In genomic region chr11:57903441-57904123, GRCh38 we compare ENCODE assay signal across 8 cellular contexts.
DNase-seq lines count a peak whose midpoint lies in the region; FAIRE-seq and TF ChIP-seq lines count a peak whose summit lies in the region.

No MANE protein-coding gene starts in this region.

- H3K36me3 Mint-ChIP-seq in activated CD4-positive, alpha-beta memory T cell treated with anti-CD3 and anti-CD28 coated beads for 36 hours: no peaks in the 10 kb centered on the region
- no peaks in the 10 kb centered on the region for H3K36me3 Mint-ChIP-seq in activated CD4-positive, alpha-beta memory T cell treated with anti-CD3 and anti-CD28 coated beads, Interleukin-2, amount 10 ng/mL, durations not matched to agents 7 days and 5 days (ENCODE audit: low read depth)

- H3K27me3 Mint-ChIP-seq in activated CD4-positive, alpha-beta memory T cell treated with anti-CD3 and anti-CD28 coated beads for 36 hours: peaks cover 7% of the 10 kb centered on the region
- H3K27me3 Mint-ChIP-seq in activated CD4-positive, alpha-beta memory T cell treated with anti-CD3 and anti-CD28 coated beads, Interleukin-2, amount 10 ng/mL, durations not matched to agents 7 days and 5 days: no peaks in the 10 kb centered on the region

- H3K4me1 Mint-ChIP-seq in activated CD4-positive, alpha-beta memory T cell treated with anti-CD3 and anti-CD28 coated beads for 36 hours (ENCODE audit: low read depth): no peaks in the 10 kb centered on the region
- no peaks in the 10 kb centered on the region for H3K4me1 Mint-ChIP-seq in activated CD4-positive, alpha-beta memory T cell treated with anti-CD3 and anti-CD28 coated beads, Interleukin-2, amount 10 ng/mL, durations not matched to agents 7 days and 5 days

- no peak overlapping the region for H3K27ac Mint-ChIP-seq in activated CD4-positive, alpha-beta memory T cell treated with anti-CD3 and anti-CD28 coated beads for 36 hours
- H3K27ac Mint-ChIP-seq in activated CD4-positive, alpha-beta memory T cell treated with anti-CD3 and anti-CD28 coated beads, Interleukin-2, amount 10 ng/mL, durations not matched to agents 7 days and 5 days: no peak overlapping the region

- CTCF ChIA-PET in activated CD4-positive, alpha-beta memory T cell treated with anti-CD3 and anti-CD28 coated beads for 36 hours (lab: Charles Lee): no interaction called here
- CTCF ChIA-PET in activated CD4-positive, alpha-beta memory T cell treated with anti-CD3 and anti-CD28 coated beads, Interleukin-2, amount 10 ng/mL, durations not matched to agents 7 days and 5 days (lab: Charles Lee): no interaction called here

- no peak overlapping the region for H3K4me3 Mint-ChIP-seq in activated CD4-positive, alpha-beta memory T cell treated with anti-CD3 and anti-CD28 coated beads for 36 hours
- H3K4me3 Mint-ChIP-seq in activated CD4-positive, alpha-beta memory T cell treated with anti-CD3 and anti-CD28 coated beads, Interleukin-2, amount 10 ng/mL, durations not matched to agents 7 days and 5 days: no peak overlapping the region

- POLR2A ChIA-PET in activated CD4-positive, alpha-beta memory T cell treated with anti-CD3 and anti-CD28 coated beads for 36 hours (lab: Charles Lee): no interaction called here
- POLR2A ChIA-PET in activated CD4-positive, alpha-beta memory T cell treated with anti-CD3 and anti-CD28 coated beads, Interleukin-2, amount 10 ng/mL, durations not matched to agents 7 days and 5 days (lab: Charles Lee): no interaction called here

- no peaks in the 10 kb centered on the region for H3K9me3 Mint-ChIP-seq in activated CD4-positive, alpha-beta memory T cell treated with anti-CD3 and anti-CD28 coated beads for 36 hours
- no peaks in the 10 kb centered on the region for H3K9me3 Mint-ChIP-seq in activated CD4-positive, alpha-beta memory T cell treated with anti-CD3 and anti-CD28 coated beads, Interleukin-2, amount 10 ng/mL, durations not matched to agents 7 days and 5 days

- no peak for TF ChIP-seq POLR2A in erythroblast (IDR thresholded peaks at IDR 0.05; ENCODE audit: low read length)

- DNase-seq in activated CD4-positive, alpha-beta memory T cell treated with anti-CD3 and anti-CD28 coated beads for 36 hours: peak; percentile 11
- DNase-seq in activated CD4-positive, alpha-beta memory T cell treated with anti-CD3 and anti-CD28 coated beads, Interleukin-2, amount 10 ng/mL, durations not matched to agents 7 days and 5 days: no peak
- DNase-seq in RCC 7860 (ENCODE audit: low spot score) (peak; percentile 87), erythroblast (lab: John Stamatoyannopoulos, UW) (peak; percentile 25 to 33), DMS 273 treated with DMSO at 0.1 percent for 48 hours (lab: John Stamatoyannopoulos, UW) (no peak), cerebellar nuclear complex (lab: John Stamatoyannopoulos, UW) (no peak), GM03348 (ENCODE audit: low spot score) (no peak)
- peak; percentile 2 to 14 for DNase-seq in stimulated activated CD8-positive, alpha-beta memory T cell treated with anti-CD3 and anti-CD28 coated beads, Interleukin-15, amount 100 ng/mL, for 4 hours (ENCODE audit: low read depth in 2 of 2)

- intact Hi-C loops in activated CD4-positive, alpha-beta memory T cell treated with anti-CD3 and anti-CD28 coated beads for 36 hours (cut with micrococcal nuclease): no loop called here

- FAIRE-seq in RCC 7860 (lab: Jason Lieb, UNC): peak; percentile 75

Comparison
In these comparisons a context has a peak if more than half of its experiments do, and no peak if none do; other contexts are left out.
1. DNase-seq: peak in activated CD4-positive, alpha-beta memory T cell treated with anti-CD3 and anti-CD28 coated beads for 36 hours (single experiment), RCC 7860 (single experiment), erythroblast (2 of 2) and stimulated activated CD8-positive, alpha-beta memory T cell treated with anti-CD3 and anti-CD28 coated beads, Interleukin-15, amount 100 ng/mL, for 4 hours (2 of 2); none in activated CD4-positive, alpha-beta memory T cell treated with anti-CD3 and anti-CD28 coated beads, Interleukin-2, amount 10 ng/mL, durations not matched to agents 7 days and 5 days (single experiment), DMS 273 treated with DMSO at 0.1 percent for 48 hours (single experiment), cerebellar nuclear complex (0 of 2) and GM03348 (single experiment).